8 cellular contexts compared by ENCODE assay signal in genomic region chr16:578870-579405, GRCh38. TPM values are rescaled to one million over a fixed set of nuclear protein-coding genes. Genes with fewer than 3 reads are reported as not detected.
DNase-seq lines count a peak whose midpoint lies in the region; ATAC-seq and TF ChIP-seq lines count a peak whose summit lies in the region.

No MANE protein-coding gene starts in this region.

- no peak overlapping the region for H3K56ac ChIP-seq in H9 (ENCODE audit: insufficient read length, low read depth, low read length)

- H3K9me3 Mint-ChIP-seq in H9, result no peaks in the 10 kb centered on the region

- no peak overlapping the region for H3K23ac ChIP-seq in H9 (ENCODE audit: insufficient read length, low read depth, low read length)

- H3K14ac ChIP-seq in H9 (ENCODE audit: insufficient read depth, low read length), result no peak overlapping the region

- no peaks in the 10 kb centered on the region for H3K79me1 ChIP-seq in H9 (ENCODE audit: insufficient read depth, low read depth, low read length, poor library complexity, severe bottlenecking)

- H3K36me3 ChIP-seq in hepatocyte (replicated peaks; ENCODE audit: insufficient read depth, low read depth) (no peaks in the 10 kb centered on the region), smooth muscle cell (ENCODE audit: low read depth) (no peaks in the 10 kb centered on the region)

- H2BK15ac ChIP-seq in H9 (ENCODE audit: low read depth, low read length), result no peak overlapping the region

- H3K4me3 Mint-ChIP-seq in H9, result peak overlapping the region; percentile 27 to 46; a peak in 1 of 5 replicates

- H3T11ph ChIP-seq in H9 (ENCODE audit: low read length), result no peak overlapping the region

- no peak overlapping the region for H4K91ac ChIP-seq in H9 (ENCODE audit: insufficient read length, low read depth, low read length)

- H3K4me2 ChIP-seq in H9 (ENCODE audit: insufficient read depth, insufficient read length, low read length) (peak overlapping the region; percentile 19), hepatocyte (peak overlapping the region; percentile 67), smooth muscle cell (peak overlapping the region; percentile 76)

- H3K4ac ChIP-seq in H9 (ENCODE audit: low read depth, low read length), result no peak overlapping the region

- H3K4me3 ChIP-seq in hepatocyte (no peak overlapping the region), smooth muscle cell (no peak overlapping the region)

- H3K27me3 Mint-ChIP-seq in H9 (ENCODE audit: low read depth), result peaks cover 2% of the 10 kb centered on the region; the same call in 1 of the 2 replicates

- no peaks in the 10 kb centered on the region for H3K9me2 ChIP-seq in hepatocyte (replicated peaks; ENCODE audit: insufficient read depth)

- no peaks in the 10 kb centered on the region for H3K23me2 ChIP-seq in H9 (ENCODE audit: insufficient read length, low read depth, low read length, poor library complexity, severe bottlenecking)

- H3K18ac ChIP-seq in H9 (ENCODE audit: insufficient read length, low read depth, low read length), result no peak overlapping the region

- H2BK12ac ChIP-seq in H9 (ENCODE audit: insufficient read length, low read depth, low read length), result no peak overlapping the region

- ATAC-seq in SK-N-SH treated with all-trans-retinoic acid at 6 μM for 48 hours (peak; percentile 55), HG02981 (IDR thresholded peaks at IDR 0.05; ENCODE audit: unreplicated experiment) (no peak)

- no peak overlapping the region for H2AFZ ChIP-seq in H9 (ENCODE audit: low read length)
- no peak overlapping the region for H2AFZ ChIP-seq in hepatocyte
- no peak overlapping the region for H2AFZ ChIP-seq in smooth muscle cell (ENCODE audit: low read depth)

- H2AK5ac ChIP-seq in H9 (ENCODE audit: insufficient read length, low read length), result no peak overlapping the region

- peak; percentile 94 for TF ChIP-seq CTCF in H9 (conservative IDR thresholded peaks at IDR 0.05)
- peak; percentile 75 for TF ChIP-seq CTCF in hepatocyte (IDR thresholded peaks at IDR 0.05; ENCODE audit: poor library complexity)
- TF ChIP-seq CTCF in smooth muscle cell (IDR thresholded peaks at IDR 0.05; ENCODE audit: borderline replicate concordance, insufficient read depth, poor library complexity, severe bottlenecking), result peak; percentile 83

- H3K4me1 ChIP-seq in H9 (ENCODE audit: insufficient read depth, low read length) (no peaks in the 10 kb centered on the region; the same call in 1 of the 2 replicates), hepatocyte (ENCODE audit: insufficient read depth) (no peaks in the 10 kb centered on the region), smooth muscle cell (ENCODE audit: low read depth) (no peaks in the 10 kb centered on the region)

- no peak overlapping the region for H3K27ac ChIP-seq in H9 (ENCODE audit: insufficient read length, low read depth, low read length)
- no peak overlapping the region for H3K27ac ChIP-seq in hepatocyte
- H3K27ac ChIP-seq in smooth muscle cell (ENCODE audit: low read depth), result no peak overlapping the region

- no peak overlapping the region for H2BK120ac ChIP-seq in H9 (ENCODE audit: low read depth, low read length, poor library complexity, severe bottlenecking)

- H3K4me1 Mint-ChIP-seq in H9, result peaks cover 3 to 10% of the 10 kb centered on the region in 2 experiments

- no peak overlapping the region for H2BK20ac ChIP-seq in H9 (ENCODE audit: low read depth, low read length, poor library complexity, severe bottlenecking)

- H3K9ac ChIP-seq in H9 (ENCODE audit: extremely low read depth, insufficient read length, low read length) (no peak overlapping the region), smooth muscle cell (ENCODE audit: low read depth) (no peak overlapping the region)

- no peaks in the 10 kb centered on the region for H3K27me3 ChIP-seq in H9 (ENCODE audit: insufficient read depth, low read length)
- H3K27me3 ChIP-seq in hepatocyte, result no peaks in the 10 kb centered on the region
- H3K27me3 ChIP-seq in smooth muscle cell (ENCODE audit: low read depth), result no peaks in the 10 kb centered on the region

- no peaks in the 10 kb centered on the region for H3F3A ChIP-seq in smooth muscle cell (ENCODE audit: low read depth)

- H2BK5ac ChIP-seq in H9 (ENCODE audit: insufficient read length, low read length), result no peak overlapping the region

- H4K20me1 ChIP-seq in H9 (ENCODE audit: control insufficient read depth, insufficient read depth, insufficient read length) (no peaks in the 10 kb centered on the region), hepatocyte (ENCODE audit: insufficient read depth, poor library complexity, severe bottlenecking) (no peaks in the 10 kb centered on the region), smooth muscle cell (ENCODE audit: low read depth) (no peaks in the 10 kb centered on the region)

- H3K36me3 Mint-ChIP-seq in H9 (ENCODE audit: insufficient read depth in 1 of 3, low read depth in 3 of 3), result peaks cover 0 to 4% (median 2%) of the 10 kb centered on the region in 3 experiments; a peak in 2 of 7 replicates

- no CpG with 5 or more reads among the region's 34 CpGs for WGBS in H9 (ENCODE audit: extremely low coverage, insufficient read length, low lambda C conversion rate)
- WGBS in hepatocyte (ENCODE audit: low lambda C conversion rate, missing lambda C conversion rate), result 33% methylated on average over 28 of the region's 34 CpGs
- 17% methylated on average over 33 of the region's 34 CpGs for WGBS in smooth muscle cell (ENCODE audit: low lambda C conversion rate)

- DNase-seq in AG20443 (ENCODE audit: low spot score), result peak; percentile 90
- DNase-seq in H9, result peak; percentile 85
- peak; percentile 78 for DNase-seq in amniotic epithelial cell (ENCODE audit: low read depth)
- peak; percentile 88 for DNase-seq in hepatocyte (ENCODE audit: low spot score)
- peak; percentile 38 for DNase-seq in smooth muscle cell (lab: John Stamatoyannopoulos, UW; ENCODE audit: unreplicated experiment)
- no peak for DNase-seq in SW480 (ENCODE audit: low spot score)

- no peak overlapping the region for H4K5ac ChIP-seq in H9 (ENCODE audit: insufficient read length, low read depth, low read length)

- H3K9me3 ChIP-seq in H9 (ENCODE audit: control insufficient read depth, low read depth, low read length) (no peaks in the 10 kb centered on the region), hepatocyte (ENCODE audit: low read depth) (no peaks in the 10 kb centered on the region), smooth muscle cell (replicated peaks; ENCODE audit: low read depth) (no peaks in the 10 kb centered on the region)

- no peaks in the 10 kb centered on the region for H3K79me2 ChIP-seq in H9 (ENCODE audit: insufficient read depth, low read length)
- H3K79me2 ChIP-seq in hepatocyte, result no peaks in the 10 kb centered on the region
- no peaks in the 10 kb centered on the region for H3K79me2 ChIP-seq in smooth muscle cell (ENCODE audit: low read depth)

- H3K27ac Mint-ChIP-seq in H9, result no peak overlapping the region

- H4K8ac ChIP-seq in H9 (replicated peaks; ENCODE audit: insufficient read length, low read depth, low read length), result no peak overlapping the region

TF ChIP-seq in SK-N-SH treated with all-trans-retinoic acid at 6 μM for 48 hours, 23 proteins besides CTCF, POLR2A, EP300 and RAD21:
- TF ChIP-seq ZFP30 (CRISPR knock-in tag; IDR thresholded peaks at IDR 0.05) (no peak), CSDC2 (CRISPR knock-in tag; IDR thresholded peaks at IDR 0.05) (no peak), CSRNP3 (CRISPR knock-in tag; IDR thresholded peaks at IDR 0.05) (no peak), CREB5 (CRISPR knock-in tag; IDR thresholded peaks at IDR 0.05; ENCODE audit: low read depth) (no peak)
TF ChIP-seq in SK-N-SH treated with all-trans-retinoic acid at 6 μM for 48 hours: peak in this region for 0.

RNA-seq across cellular contexts. Expression of gene PIGQ, which starts 9.2 kb away (rescaled TPM):
- total RNA-seq in H9 (2021), result 58.0 and 65.5 TPM in 2 replicates
- 26.7 and 30.0 TPM in 2 replicates for total RNA-seq in hepatocyte
- 58.6 and 64.6 TPM in 2 replicates for polyA plus RNA-seq in hepatocyte
- total RNA-seq in smooth muscle cell, result 21.0 and 30.1 TPM in 2 replicates
- polyA plus RNA-seq in smooth muscle cell, result 45.7 and 51.0 TPM in 2 replicates

RNA-seq across cellular contexts. Expression of gene RAB40C, which starts 10.9 kb away (rescaled TPM):
- 19.1 and 20.4 TPM in 2 replicates for total RNA-seq in H9 (2021)
- total RNA-seq in hepatocyte, result 28.4 and 30.2 TPM in 2 replicates
- polyA plus RNA-seq in hepatocyte, result 30.8 and 32.7 TPM in 2 replicates
- total RNA-seq in smooth muscle cell, result 14.7 and 21.2 TPM in 2 replicates
- polyA plus RNA-seq in smooth muscle cell, result 27.0 and 28.3 TPM in 2 replicates

RNA-seq across cellular contexts. Expression of gene NHLRC4, which starts 12.1 kb away (rescaled TPM):
- total RNA-seq in H9 (2021) (0.26 and 0.42 TPM in 2 replicates), hepatocyte (1.0 and 1.2 TPM in 2 replicates), smooth muscle cell (0.18 and 0.63 TPM in 2 replicates)
- polyA plus RNA-seq in hepatocyte (0.25 and 1.7 TPM in 2 replicates), smooth muscle cell (0.85 and 2.6 TPM in 2 replicates)

RNA-seq across cellular contexts. Expression of gene PRR35, which starts 18.7 kb away (rescaled TPM):
- total RNA-seq in H9 (2021) (0.33 and 0.50 TPM in 2 replicates), hepatocyte (not detected in 2 replicates), smooth muscle cell (not detected in 2 replicates)
- polyA plus RNA-seq in hepatocyte (not detected in 2 replicates), smooth muscle cell (not detected in 2 replicates)

RNA-seq across cellular contexts. Expression of gene CAPN15, which starts 51.4 kb away (rescaled TPM):
- total RNA-seq in H9 (2021), result 71.2 and 76.4 TPM in 2 replicates
- 41.7 and 51.0 TPM in 2 replicates for total RNA-seq in hepatocyte
- 42.7 and 47.9 TPM in 2 replicates for polyA plus RNA-seq in hepatocyte
- total RNA-seq in smooth muscle cell, result 8.6 and 14.7 TPM in 2 replicates
- polyA plus RNA-seq in smooth muscle cell, result 18.7 and 23.6 TPM in 2 replicates

Comparison
In these comparisons a context has a peak if more than half of its experiments do, and no peak if none do; other contexts are left out.
1. H3K4me2 ChIP-seq: peak in every context shown above with its lines; median percentile 76 in smooth muscle cell; 67 in hepatocyte; 19 in H9.